8 cellular contexts compared by ENCODE assay signal in genomic region chr7:44325181-44325671, GRCh38. TPM values are rescaled to one million over a fixed set of nuclear protein-coding genes. Genes with fewer than 3 reads are reported as not detected.
A peak's percentile ranks its signal among the peaks of the same experiment; 100 is the strongest.
DNase-seq lines count a peak whose midpoint lies in the region; ATAC-seq and TF ChIP-seq lines count a peak whose summit lies in the region.

TSS of gene CAMK2B (minus strand) at chr7:44325594. CDS start at chr7:44325421, 173 bp downstream.

- no peaks in the 10 kb centered on the region for H3K9me2 ChIP-seq in neural cell (ENCODE audit: insufficient read depth, low read length)

- peak within 1 kb of the TSS; percentile 65 for H2AFZ ChIP-seq in neural cell (ENCODE audit: low read depth, low read length)

- H3K79me2 ChIP-seq in neural cell (replicated peaks; ENCODE audit: insufficient read depth, low read length) = peaks cover 4% of the 10 kb centered on the region

- H3K27ac ChIP-seq in ectodermal cell (ENCODE audit: insufficient read depth, low read depth, low read length, poor library complexity, severe bottlenecking) = no peak within 1 kb of the TSS
- peak within 1 kb of the TSS; percentile 47 for H3K27ac ChIP-seq in neural cell (ENCODE audit: low read length)

- peak within 1 kb of the TSS; percentile 69 for H3K9ac ChIP-seq in neural cell (ENCODE audit: low read length)

- peak; percentile 90 for DNase-seq in COLO668 (lab: John Stamatoyannopoulos, UW; ENCODE audit: unreplicated experiment)
- peak; percentile 9 for DNase-seq in NCI-H2081 treated with DMSO at 0.1 percent for 48 hours (lab: John Stamatoyannopoulos, UW)
- no peak for DNase-seq in activated CD8-positive, alpha-beta memory T cell treated with anti-CD3 and anti-CD28 coated beads for 24 hours

- ATAC-seq in HG02678 (IDR thresholded peaks at IDR 0.05; ENCODE audit: unreplicated experiment) = no peak
- no peak for ATAC-seq in HG02973 (IDR thresholded peaks at IDR 0.05; ENCODE audit: unreplicated experiment)
- no peak for ATAC-seq in HG02610 (IDR thresholded peaks at IDR 0.05; ENCODE audit: unreplicated experiment)

- no peak for TF ChIP-seq RAD21 in neural cell (conservative IDR thresholded peaks at IDR 0.05)

- H3K36me3 ChIP-seq in ectodermal cell (ENCODE audit: control insufficient read depth, insufficient read depth, low read length) (no peaks in the 10 kb centered on the region), neural cell (ENCODE audit: insufficient read depth, low read length) (no peaks in the 10 kb centered on the region)

- H3K27me3 ChIP-seq in ectodermal cell (ENCODE audit: control insufficient read depth, insufficient read depth, low read length, poor library complexity, severe bottlenecking) (peaks cover 71% of the 10 kb centered on the region), neural cell (ENCODE audit: insufficient read depth, low read depth, low read length) (peaks cover 36% of the 10 kb centered on the region)

- TF ChIP-seq CTCF in neural cell (IDR thresholded peaks at IDR 0.05; ENCODE audit: poor library complexity, severe bottlenecking) = no peak

- no peaks in the 10 kb centered on the region for H3F3A ChIP-seq in neural cell (ENCODE audit: insufficient read depth, low read length, poor library complexity, severe bottlenecking)

- H3K9me3 ChIP-seq in ectodermal cell (ENCODE audit: control insufficient read depth, low read length) = no peaks in the 10 kb centered on the region
- no peaks in the 10 kb centered on the region for H3K9me3 ChIP-seq in neural cell (ENCODE audit: low read length)

- no peaks in the 10 kb centered on the region for H4K20me1 ChIP-seq in neural cell (ENCODE audit: insufficient read depth)

- H3K4me3 ChIP-seq in ectodermal cell (ENCODE audit: insufficient read depth, low read depth, low read length) = peak within 1 kb of the TSS; percentile 39
- peak within 1 kb of the TSS; percentile 82 for H3K4me3 ChIP-seq in neural cell (ENCODE audit: low read length)

- WGBS in ectodermal cell, 2 experiments = 0 to 1% methylated on average over 89 of the region's 89 CpGs

- H3K4me1 ChIP-seq in ectodermal cell (ENCODE audit: control insufficient read depth, insufficient read depth, low read length) = no peaks in the 10 kb centered on the region

- H3K4me2 ChIP-seq in neural cell (ENCODE audit: low read length) = peak within 1 kb of the TSS; percentile 73

- TF ChIP-seq EP300 in neural cell (conservative IDR thresholded peaks at IDR 0.05; ENCODE audit: poor library complexity, severe bottlenecking) = no peak

TF ChIP-seq in neural cell, 6 proteins besides CTCF, POLR2A, EP300 and RAD21:
- TF ChIP-seq POLR2AphosphoS5 (IDR thresholded peaks at IDR 0.05) = peak; percentile 27
- TF ChIP-seq SMC3 (conservative IDR thresholded peaks at IDR 0.05; ENCODE audit: poor library complexity) = no peak
- TF ChIP-seq TAF1 (IDR thresholded peaks at IDR 0.05; ENCODE audit: low read depth) = no peak

RNA-seq across cellular contexts. Expression of gene CAMK2B, which starts in this region (rescaled TPM):
- polyA plus RNA-seq in ectodermal cell (2013, experiment 1 of 4) = 0.59 TPM
- 0.44 TPM for polyA plus RNA-seq in ectodermal cell (2013, experiment 2 of 4)
- polyA plus RNA-seq in ectodermal cell (2013, experiment 3 of 4) = 0.43 TPM
- 0.41 TPM for polyA plus RNA-seq in ectodermal cell (2013, experiment 4 of 4)
- 67.3 and 96.3 TPM in 2 replicates for polyA plus RNA-seq in neural cell
- 60.1 and 63.3 TPM in 2 replicates for polyA minus RNA-seq in neural cell
